16 cellular contexts compared by ENCODE assay signal in the genomic region with DNA sequence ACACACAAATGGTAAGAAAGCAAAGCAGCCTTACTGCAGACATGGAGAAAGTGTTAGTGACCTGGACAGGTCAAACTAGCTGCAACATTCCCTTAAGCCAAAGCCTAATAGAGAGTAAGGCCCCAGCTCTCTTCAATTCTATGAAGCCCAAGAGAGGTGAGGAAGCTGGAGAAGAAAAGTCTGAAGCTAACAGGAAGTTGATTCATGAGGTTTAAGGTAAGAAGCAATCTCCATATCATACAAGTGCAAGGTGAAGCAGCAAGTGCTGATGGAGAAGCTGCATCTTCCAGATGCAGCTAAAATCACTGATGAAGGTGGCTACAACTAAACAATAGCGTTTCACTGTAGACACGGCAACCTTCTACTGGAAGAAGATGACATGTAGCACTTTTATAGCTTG. TPM values are rescaled to one million over a fixed set of nuclear protein-coding genes. Genes with fewer than 3 reads are reported as not detected.
DNase-seq lines count a peak whose midpoint lies in the region; ATAC-seq and TF ChIP-seq lines count a peak whose summit lies in the region.
"Had no signal": no experiment of that assay in that cellular context is flagged by ENCODE, and none has a peak within 500 bp of the region (broad histone marks: within the 10 kb centered on the region; RNA-seq: fewer than 3 reads in every experiment).

No MANE protein-coding gene starts in this region.

- peaks cover 0 to 97% (median 40%) of the 10 kb centered on the region in 4 donors for H3K4me1 ChIP-seq in tibial artery
- H3K4me1 ChIP-seq: BE2C had no signal

- no peaks in the 10 kb centered on the region for H3K27me3 ChIP-seq in tibial artery
- H3K27me3 ChIP-seq: BE2C had no signal

- no peaks in the 10 kb centered on the region for H3K9me3 ChIP-seq in tibial artery
- H3K9me3 ChIP-seq: BE2C had no signal

- H3K9me3 Mint-ChIP-seq in activated naive CD8-positive, alpha-beta T cell treated with anti-CD3 and anti-CD28 coated beads, Interleukin-2, amount 10 ng/mL, durations not matched to agents 7 days and 5 days, result peaks cover 3% of the 10 kb centered on the region
- no peaks in the 10 kb centered on the region for H3K9me3 Mint-ChIP-seq in activated naive CD8-positive, alpha-beta T cell treated with anti-CD3 and anti-CD28 coated beads for 36 hours
- H3K9me3 Mint-ChIP-seq in WTC11 (no peaks in the 10 kb centered on the region), immature natural killer cell (no peaks in the 10 kb centered on the region), nephron progenitor cell (no peaks in the 10 kb centered on the region)
- H3K9me3 Mint-ChIP-seq: GM23338 had no signal

- DNase-seq in activated naive CD8-positive, alpha-beta T cell treated with anti-CD3 and anti-CD28 coated beads, Interleukin-2, amount 10 ng/mL, durations not matched to agents 7 days and 5 days, result no peak
- no peak for DNase-seq in activated naive CD8-positive, alpha-beta T cell treated with anti-CD3 and anti-CD28 coated beads for 36 hours
- no peak for DNase-seq in WTC11 (ENCODE audit: low spot score)
- no peak for DNase-seq in immature natural killer cell
- no peak for DNase-seq in tibial artery
- DNase-seq in NCI-H1694 treated with DMSO at 0.1 percent for 48 hours (lab: John Stamatoyannopoulos, UW), result no peak
- DNase-seq in nephron progenitor cell, result no peak
- DNase-seq: BE2C, NCI-H1105 treated with DMSO at 0.1 percent for 48 hours, NCI-H187 treated with DMSO at 0.1 percent for 48 hours, NCI-H2171, NCI-H446 treated with DMSO at 0.1 percent for 48 hours, NCI-H748 treated with DMSO at 0.1 percent for 48 hours, PC-9 had no signal

- H3K27ac Mint-ChIP-seq in activated naive CD8-positive, alpha-beta T cell treated with anti-CD3 and anti-CD28 coated beads, Interleukin-2, amount 10 ng/mL, durations not matched to agents 7 days and 5 days, result no peak overlapping the region
- no peak overlapping the region for H3K27ac Mint-ChIP-seq in activated naive CD8-positive, alpha-beta T cell treated with anti-CD3 and anti-CD28 coated beads for 36 hours
- peak overlapping the region; percentile 8; the same call in 1 of the 2 replicates for H3K27ac Mint-ChIP-seq in WTC11
- peak overlapping the region in 4 of 6 donors; percentile 22 to 79 (median 44) for H3K27ac Mint-ChIP-seq in immature natural killer cell
- H3K27ac Mint-ChIP-seq in nephron progenitor cell, result no peak overlapping the region
- H3K27ac Mint-ChIP-seq: GM23338 had no signal

- TF ChIP-seq CTCF in WTC11 (IDR thresholded peaks at IDR 0.05) (no peak), tibial artery (IDR thresholded peaks at IDR 0.05) (no peak), nephron progenitor cell (IDR thresholded peaks at IDR 0.05) (no peak)

- ATAC-seq in activated naive CD8-positive, alpha-beta T cell treated with anti-CD3 and anti-CD28 coated beads, Interleukin-2, amount 10 ng/mL, durations not matched to agents 7 days and 5 days (ENCODE audit: low read depth), result peak; percentile 42
- no peak for ATAC-seq in WTC11
- ATAC-seq: GM23338, HepG2 had no signal

- peaks cover 15% of the 10 kb centered on the region for H3K36me3 Mint-ChIP-seq in activated naive CD8-positive, alpha-beta T cell treated with anti-CD3 and anti-CD28 coated beads, Interleukin-2, amount 10 ng/mL, durations not matched to agents 7 days and 5 days
- H3K36me3 Mint-ChIP-seq in activated naive CD8-positive, alpha-beta T cell treated with anti-CD3 and anti-CD28 coated beads for 36 hours, result peaks cover 33% of the 10 kb centered on the region
- H3K36me3 Mint-ChIP-seq in WTC11, result no peaks in the 10 kb centered on the region
- no peaks in the 10 kb centered on the region for H3K36me3 Mint-ChIP-seq in immature natural killer cell
- H3K36me3 Mint-ChIP-seq in nephron progenitor cell (ENCODE audit: low read depth), result peaks cover 58% of the 10 kb centered on the region

- intact Hi-C loops in tibial artery (cut with DNase I; ENCODE audit: low total_unique reads), result loop anchor here (10.0 kb wide), 1 partner anchor 303 kb away; no protein-coding TSS in a partner anchor

- POLR2A ChIA-PET in activated naive CD8-positive, alpha-beta T cell treated with anti-CD3 and anti-CD28 coated beads, Interleukin-2, amount 10 ng/mL, durations not matched to agents 7 days and 5 days (lab: Charles Lee), result no interaction called here
- POLR2A ChIA-PET in WTC11 (lab: Charles Lee), result no interaction called here

- CTCF ChIA-PET in WTC11 (lab: Charles Lee), result interaction anchor here (0.7 kb wide), 1 partner anchor 8 kb away, joined by 3 read pairs; no protein-coding TSS in a partner anchor

- no peaks in the 10 kb centered on the region for H3K36me3 ChIP-seq in tibial artery
- H3K36me3 ChIP-seq: BE2C had no signal

- no peak overlapping the region for H3K4me3 ChIP-seq in tibial artery
- H3K4me3 ChIP-seq: GM23338, PC-9 had no signal

- H3K4me3 Mint-ChIP-seq in activated naive CD8-positive, alpha-beta T cell treated with anti-CD3 and anti-CD28 coated beads, Interleukin-2, amount 10 ng/mL, durations not matched to agents 7 days and 5 days, result no peak overlapping the region
- H3K4me3 Mint-ChIP-seq in activated naive CD8-positive, alpha-beta T cell treated with anti-CD3 and anti-CD28 coated beads for 36 hours, result no peak overlapping the region
- no peak overlapping the region for H3K4me3 Mint-ChIP-seq in WTC11
- peak overlapping the region in 2 of 5 donors; percentile 9 to 36 for H3K4me3 Mint-ChIP-seq in immature natural killer cell
- no peak overlapping the region for H3K4me3 Mint-ChIP-seq in nephron progenitor cell
- H3K4me3 Mint-ChIP-seq: GM23338 had no signal

- no peaks in the 10 kb centered on the region for H3K27me3 Mint-ChIP-seq in activated naive CD8-positive, alpha-beta T cell treated with anti-CD3 and anti-CD28 coated beads, Interleukin-2, amount 10 ng/mL, durations not matched to agents 7 days and 5 days
- no peaks in the 10 kb centered on the region for H3K27me3 Mint-ChIP-seq in activated naive CD8-positive, alpha-beta T cell treated with anti-CD3 and anti-CD28 coated beads for 36 hours
- no peaks in the 10 kb centered on the region for H3K27me3 Mint-ChIP-seq in WTC11 (ENCODE audit: low read depth)
- H3K27me3 Mint-ChIP-seq in immature natural killer cell (ENCODE audit: low read depth in 3 of 3), result peaks cover 0 to 4% (median 0%) of the 10 kb centered on the region in 3 donors
- no peaks in the 10 kb centered on the region for H3K27me3 Mint-ChIP-seq in nephron progenitor cell (ENCODE audit: low read depth, poor library complexity)

- H3K4me1 Mint-ChIP-seq in activated naive CD8-positive, alpha-beta T cell treated with anti-CD3 and anti-CD28 coated beads, Interleukin-2, amount 10 ng/mL, durations not matched to agents 7 days and 5 days, result peaks cover 27% of the 10 kb centered on the region
- H3K4me1 Mint-ChIP-seq in activated naive CD8-positive, alpha-beta T cell treated with anti-CD3 and anti-CD28 coated beads for 36 hours, result peaks cover 58% of the 10 kb centered on the region
- H3K4me1 Mint-ChIP-seq in WTC11 (peaks cover 44% of the 10 kb centered on the region), immature natural killer cell (peaks cover 80 to 89% of the 10 kb centered on the region in 2 donors), nephron progenitor cell (peaks cover 8% of the 10 kb centered on the region)

- H3K27ac ChIP-seq in tibial artery, result peak overlapping the region; percentile 25 to 53
- H3K27ac ChIP-seq: PC-9 had no signal

TF ChIP-seq in WTC11, 78 proteins besides CTCF, POLR2A, EP300 and RAD21:
- TF ChIP-seq NFATC4 (CRISPR knock-in tag; IDR thresholded peaks at IDR 0.05), result no peak
- no peak for TF ChIP-seq ZNF232 (CRISPR knock-in tag; IDR thresholded peaks at IDR 0.05)

RNA-seq across cellular contexts. Expression of gene PPP1R12A, which starts 53.5 kb away (rescaled TPM):
- total RNA-seq in activated naive CD8-positive, alpha-beta T cell treated with anti-CD3 and anti-CD28 coated beads, Interleukin-2, amount 10 ng/mL, durations not matched to agents 7 days and 5 days, result 100 to 1,000 TPM; 100 to 111 TPM
- total RNA-seq in activated naive CD8-positive, alpha-beta T cell treated with anti-CD3 and anti-CD28 coated beads for 36 hours, result 10 to 100 TPM; 58.6 to 63.4 TPM
- 74.2 to 83.8 TPM (median 77.0 TPM) in 3 replicates for total RNA-seq in WTC11 (2021)
- 100 to 1,000 TPM in 2 of 3 donors, 10 to 100 TPM in 1; 81.1 to 158 (median 103) TPM for polyA plus RNA-seq in immature natural killer cell

Comparison
In these comparisons a context has a peak if more than half of its experiments do, and no peak if none do; other contexts are left out.
1. H3K27ac Mint-ChIP-seq: peak in WTC11 (single experiment) and immature natural killer cell (4 of 6); none in activated naive CD8-positive, alpha-beta T cell treated with anti-CD3 and anti-CD28 coated beads, Interleukin-2, amount 10 ng/mL, durations not matched to agents 7 days and 5 days (single experiment), activated naive CD8-positive, alpha-beta T cell treated with anti-CD3 and anti-CD28 coated beads for 36 hours (single experiment) and nephron progenitor cell (single experiment).